Comparison of ENCODE assay signal across 1 cellular context in the genomic region with DNA sequence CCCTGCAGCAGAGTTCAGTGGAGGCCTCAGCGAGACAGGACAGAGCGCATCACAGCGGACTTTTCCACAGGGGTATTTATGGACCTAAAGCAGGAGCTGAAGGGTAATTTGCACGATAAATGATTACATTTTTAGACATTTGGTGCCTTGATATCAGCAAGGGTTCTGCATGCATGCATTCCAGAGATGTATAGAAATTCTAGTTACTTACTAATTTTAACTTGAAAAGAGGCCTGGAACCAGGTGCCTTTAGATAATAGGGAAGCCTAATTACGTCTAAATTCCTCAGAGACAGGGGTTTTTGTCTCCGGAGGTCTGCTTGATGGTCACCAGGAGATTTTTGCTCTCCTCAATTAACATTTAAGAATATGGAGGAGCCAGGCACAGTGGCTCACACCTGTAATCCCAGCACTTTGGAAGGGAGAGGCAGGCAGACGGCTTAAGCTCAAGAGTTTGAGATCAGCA.
TF ChIP-seq lines count a peak whose summit lies in the region.

No MANE protein-coding gene starts in this region.

TF ChIP-seq in H1, 55 proteins besides CTCF, POLR2A, EP300 and RAD21:
- TF ChIP-seq ZNF274 (IDR thresholded peaks at IDR 0.05; ENCODE audit: borderline replicate concordance, extremely low read depth, low read length), result no peak
- TF ChIP-seq JUND (IDR thresholded peaks at IDR 0.05; ENCODE audit: low read length), result 0 out of 2 replicates have a peak, but pooled peaks have one; percentile 3
- no peak for TF ChIP-seq HDAC6 (IDR thresholded peaks at IDR 0.05; ENCODE audit: low read depth, low read length)
- TF ChIP-seq TAF1 (IDR thresholded peaks at IDR 0.05; ENCODE audit: low read depth, low read length), result peak; percentile 53; the same call in 1 of the 2 replicates
- TF ChIP-seq NRF1 (IDR thresholded peaks at IDR 0.05; ENCODE audit: low read depth, low read length), result no peak
- 0 out of 2 replicates have a peak, but pooled peaks have one; percentile 26 for TF ChIP-seq MAX (IDR thresholded peaks at IDR 0.05)
- TF ChIP-seq YY1 (IDR thresholded peaks at IDR 0.05; ENCODE audit: low read depth, low read length), result 0 out of 2 replicates have a peak, but pooled peaks have one; percentile 28
- TF ChIP-seq SP1 (IDR thresholded peaks at IDR 0.05; ENCODE audit: low read depth, low read length), result 0 out of 2 replicates have a peak, but pooled peaks have one; percentile 47
- no peak for TF ChIP-seq SRF (IDR thresholded peaks at IDR 0.05; ENCODE audit: low read depth, low read length)
- TF ChIP-seq GTF2F1 (IDR thresholded peaks at IDR 0.05; ENCODE audit: borderline replicate concordance, low read depth, low read length), result no peak
- peak; percentile 88 for TF ChIP-seq TCF12 (IDR thresholded peaks at IDR 0.05; ENCODE audit: low read depth, low read length)
- TF ChIP-seq TBP (IDR thresholded peaks at IDR 0.05; ENCODE audit: low read depth, low read length), result peak; percentile 74
- peak; percentile 14 for TF ChIP-seq NANOG (IDR thresholded peaks at IDR 0.05; ENCODE audit: insufficient read depth, low read depth, low read length, poor library complexity, severe bottlenecking)
- TF ChIP-seq BRCA1 (IDR thresholded peaks at IDR 0.05; ENCODE audit: low read depth, low read length), result no peak
- TF ChIP-seq POLR2AphosphoS5 (IDR thresholded peaks at IDR 0.05; ENCODE audit: low read depth, low read length), result peak; percentile 55
- no peak for TF ChIP-seq CHD1 (IDR thresholded peaks at IDR 0.05; ENCODE audit: low read depth, low read length)
- TF ChIP-seq ASH2L (IDR thresholded peaks at IDR 0.05; ENCODE audit: low read length), result no peak
- peak; percentile 74 for TF ChIP-seq CHD7 (IDR thresholded peaks at IDR 0.05; ENCODE audit: insufficient replicate concordance, low read length)
- TF ChIP-seq RFX5 (IDR thresholded peaks at IDR 0.05; ENCODE audit: borderline replicate concordance, low read depth, low read length), result no peak
